19 cellular contexts compared by ENCODE assay signal in the genomic region with DNA sequence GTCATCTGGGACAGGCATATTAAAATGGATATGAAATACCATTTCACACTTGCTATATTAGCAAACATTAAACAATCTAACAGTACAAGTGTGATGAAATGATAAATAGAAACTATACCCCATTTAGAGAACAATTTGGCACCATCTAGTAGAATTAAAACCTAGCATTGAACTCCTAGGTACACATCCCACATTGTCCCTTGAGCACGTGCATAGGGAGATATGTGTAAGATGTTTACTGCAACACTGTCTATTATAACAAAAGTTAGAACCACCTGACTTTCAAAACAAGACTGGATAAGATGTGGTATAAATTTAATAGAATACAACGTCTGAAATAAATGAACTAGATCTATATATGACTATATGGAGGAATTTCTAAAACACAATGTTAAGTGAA. TPM values are rescaled to one million over a fixed set of nuclear protein-coding genes. Genes with fewer than 3 reads are reported as not detected.
A peak's percentile ranks its signal among the peaks of the same experiment; 100 is the strongest.
DNase-seq lines count a peak whose midpoint lies in the region; ATAC-seq, FAIRE-seq and TF ChIP-seq lines count a peak whose summit lies in the region.
"Had no signal": no experiment of that assay in that cellular context is flagged by ENCODE, and none has a peak within 500 bp of the region (broad histone marks: within the 10 kb centered on the region; RNA-seq: fewer than 3 reads in every experiment).

No MANE protein-coding gene starts in this region.

- H4K91ac ChIP-seq in mesenchymal stem cell (ENCODE audit: low read length) = no peak overlapping the region

- no peak overlapping the region for H3K4me2 ChIP-seq in K562 (ENCODE audit: insufficient read depth, low read length)
- H3K4me2 ChIP-seq in mesenchymal stem cell (ENCODE audit: low read length, poor library complexity, severe bottlenecking) = no peak overlapping the region
- H3K4me2 ChIP-seq: A549 had no signal

- no peak overlapping the region for H3K4ac ChIP-seq in mesenchymal stem cell (ENCODE audit: low read depth in 1 of 2, low read length in 2 of 2)

- H3K23ac ChIP-seq in mesenchymal stem cell (ENCODE audit: low read length in 2 of 2) = no peak overlapping the region

- TF ChIP-seq RAD21 in K562 (CRISPR knock-in tag; conservative IDR thresholded peaks at IDR 0.05 in 1 of 2, IDR thresholded peaks at IDR 0.05 in 1 of 2) = no peak

- no peak overlapping the region for H2BK120ac ChIP-seq in mesenchymal stem cell (ENCODE audit: low read depth, low read length)

- H3K4me3 ChIP-seq in K562 = no peak overlapping the region
- no peak overlapping the region for H3K4me3 ChIP-seq in mesenchymal stem cell (ENCODE audit: insufficient read depth in 1 of 2, low read depth in 1 of 2, low read length in 2 of 2)
- no peak overlapping the region for H3K4me3 ChIP-seq in pancreas
- H3K4me3 ChIP-seq: A549, GM12878 had no signal

- H2BK15ac ChIP-seq in mesenchymal stem cell (ENCODE audit: low read depth, poor library complexity, severe bottlenecking) = no peak overlapping the region

- H2AK5ac ChIP-seq in mesenchymal stem cell (ENCODE audit: low read length, severe bottlenecking) = no peak overlapping the region

- POLR2A ChIA-PET in K562 (lab: Yijun Ruan, JAX) = no interaction called here

- H3K9ac ChIP-seq in K562 (ENCODE audit: insufficient read depth in 1 of 2, low read depth in 2 of 2, low read length in 2 of 2) = no peak overlapping the region
- peak overlapping the region; percentile 7 for H3K9ac ChIP-seq in mesenchymal stem cell (ENCODE audit: low read length)

- TF ChIP-seq CTCF in K562 (IDR thresholded peaks at IDR 0.05 in 2 of 3, conservative IDR thresholded peaks at IDR 0.05 in 1 of 3; ENCODE audit: insufficient read depth in 2 of 3, low read depth in 1 of 3, low read length in 3 of 3) = no peak
- TF ChIP-seq CTCF in pancreas (IDR thresholded peaks at IDR 0.05) = no peak

- BruUV-seq in K562 (replicated peaks; lab: Mats Ljungman, UMichigan) = no TSS peak

- H3K27me3 ChIP-seq in K562 (ENCODE audit: control insufficient read depth in 2 of 2, insufficient read depth in 2 of 2, low read length in 2 of 2) (peaks cover 12 to 18% of the 10 kb centered on the region in 2 experiments; a peak in 4 of 5 replicates), mesenchymal stem cell (ENCODE audit: control insufficient read depth in 1 of 2, insufficient read depth in 1 of 2, low read length in 2 of 2) (no peaks in the 10 kb centered on the region), pancreas (no peaks in the 10 kb centered on the region)

- H3K18ac ChIP-seq in mesenchymal stem cell (ENCODE audit: low read depth in 1 of 2, low read length in 2 of 2) = no peak overlapping the region

- no peaks in the 10 kb centered on the region for H3K79me2 ChIP-seq in K562 (ENCODE audit: control insufficient read depth, insufficient read depth, low read length)

- H3K9me1 ChIP-seq in K562 (ENCODE audit: control insufficient read depth, insufficient read depth, low read length) = no peaks in the 10 kb centered on the region

- intact Hi-C loops in K562 (cut with micrococcal nuclease) (loop anchor here (10.0 kb wide), 1 partner anchor 95 kb away; no protein-coding TSS in a partner anchor), Right ventricle myocardium superior (cut with DNase I) (no loop called here), pancreas (cut with DNase I) (loop anchor here in 2 of 3 donors (5.0 to 10.0 kb wide), 2 partner anchors 173 to 175 kb away; no protein-coding TSS in a partner anchor)

- no peak overlapping the region for H2BK12ac ChIP-seq in mesenchymal stem cell (ENCODE audit: low read length in 2 of 2)

- H3K9me3 ChIP-seq in K562 (replicated peaks; ENCODE audit: control insufficient read depth, insufficient read depth, low read depth, low read length) (no peaks in the 10 kb centered on the region), mesenchymal stem cell (ENCODE audit: control insufficient read depth, low read length) (no peaks in the 10 kb centered on the region), pancreas (no peaks in the 10 kb centered on the region)
- H3K9me3 ChIP-seq: A549, Caco-2 had no signal

- H4K8ac ChIP-seq in mesenchymal stem cell (ENCODE audit: low read length) = no peak overlapping the region

- TF ChIP-seq POLR2A in K562 (conservative IDR thresholded peaks at IDR 0.05) = no peak

- in situ Hi-C loops in G401 (cut with HindIII; ENCODE audit: low sequenced_read_pairs) = no loop called here
- in situ Hi-C loops in K562 (cut with MboI) = loop anchor here (5.0 kb wide), 2 partner anchors 173 to 373 kb away; no protein-coding TSS in a partner anchor

- no peak for TF ChIP-seq EP300 in K562 (IDR thresholded peaks at IDR 0.05; ENCODE audit: low read length)

- H3K27ac ChIP-seq in K562 (ENCODE audit: extremely low read depth, low read depth, low read length) (no peak overlapping the region), mesenchymal stem cell (ENCODE audit: low read length, poor library complexity, severe bottlenecking) (no peak overlapping the region), pancreas (no peak overlapping the region)
- H3K27ac ChIP-seq: 22Rv1, A549, C4-2B had no signal

- CTCF ChIA-PET in K562 (lab: Yijun Ruan, JAX; ENCODE audit: low intra/inter-chr PET ratio) = no interaction called here

- no peak overlapping the region for H3K14ac ChIP-seq in mesenchymal stem cell (ENCODE audit: low read length in 2 of 2)

- no peaks in the 10 kb centered on the region for H4K20me1 ChIP-seq in K562 (replicated peaks; ENCODE audit: control insufficient read depth, insufficient read depth, low read length)

- WGBS in K562 (ENCODE audit: insufficient coverage, low coverage, missing lambda C conversion rate) = 2% methylated on average over 2 of the region's 2 CpGs
- WGBS in mesenchymal stem cell = no CpG with 5 or more reads among the region's 2 CpGs
- 61 to 63% methylated on average over 2 of the region's 2 CpGs for WGBS in pancreas, 2 donors

- H3K4me1 ChIP-seq in K562 (replicated peaks in 1 of 2; ENCODE audit: control insufficient read depth in 2 of 2, insufficient read depth in 2 of 2, low read length in 2 of 2) = peaks cover 0 to 12% of the 10 kb centered on the region in 2 experiments; a peak in 2 of 5 replicates
- peaks cover 12% of the 10 kb centered on the region for H3K4me1 ChIP-seq in mesenchymal stem cell (ENCODE audit: control insufficient read depth, insufficient read depth, low read depth, low read length)
- peaks cover 0 to 4% (median 0%) of the 10 kb centered on the region in 3 donors for H3K4me1 ChIP-seq in pancreas
- H3K4me1 ChIP-seq: Caco-2 had no signal

- DNase-seq in G401 (ENCODE audit: low spot score) (peak; percentile 32), K562 (ENCODE audit: extremely low read depth in 1 of 4, low spot score in 3 of 4) (no peak), mesenchymal stem cell (no peak), superior temporal gyrus (ENCODE audit: extremely low spot score) (peak; percentile 67), Right ventricle myocardium superior (no peak), EL (no peak), pancreas (no peak)
- DNase-seq: AML-193; Caco-2; CD4-positive, alpha-beta T cell; HCEC 1CT; IMR-90 had no signal

- peaks cover 12% of the 10 kb centered on the region for H3K79me1 ChIP-seq in mesenchymal stem cell (replicated peaks; ENCODE audit: low read length, poor library complexity, severe bottlenecking)

- H2AFZ ChIP-seq in K562 (ENCODE audit: low read depth, low read length) = no peak overlapping the region
- no peak overlapping the region for H2AFZ ChIP-seq in mesenchymal stem cell (ENCODE audit: low read depth, low read length)

- no peak for FAIRE-seq in K562 (lab: Jason Lieb, UNC)
- no peak for FAIRE-seq in pancreas (lab: Jason Lieb, UNC)
- FAIRE-seq: A549, D721Med, GM12878, GM19239, HTR-8/SVneo had no signal

- ATAC-seq in K562 = no peak
- ATAC-seq in Right ventricle myocardium superior (ENCODE audit: poor library complexity) = no peak
- no peak for ATAC-seq in pancreas
- ATAC-seq: A549, GM12878 had no signal

- H3K36me3 ChIP-seq in K562 (ENCODE audit: control insufficient read depth, insufficient read depth, low read length) (no peaks in the 10 kb centered on the region), mesenchymal stem cell (ENCODE audit: control insufficient read depth in 1 of 2, insufficient read depth in 2 of 2, low read depth in 1 of 2, low read length in 2 of 2) (peaks cover 0 to 11% of the 10 kb centered on the region in 2 experiments), pancreas (peaks cover 0 to 3% (median 0%) of the 10 kb centered on the region in 3 donors)

- H2BK5ac ChIP-seq in mesenchymal stem cell (ENCODE audit: low read depth, low read length, poor library complexity, severe bottlenecking) = no peak overlapping the region

TF ChIP-seq in K562, 482 proteins besides CTCF, POLR2A, EP300 and RAD21 (continues in another document):
- TF ChIP-seq POLR2H (tag; IDR thresholded peaks at IDR 0.05; ENCODE audit: low read depth) = peak; percentile 34; the same call in 1 of the 2 replicates
- TF ChIP-seq ZNF24 (IDR thresholded peaks at IDR 0.05) = no peak

RNA-seq across cellular contexts. Expression of a gene that starts 3.8 kb away (rescaled TPM):
- not detected in 2 replicates for total RNA-seq in G401 (2014; rRNA removed; shearing (Covaris generic))
- total RNA-seq in K562 (2011; cell fraction: chromatin; rRNA removed; ENCODE audit: low replicate concordance) = 0.37 and 0.49 TPM in 2 replicates
- total RNA-seq in K562 (2011; cell fraction: nucleolus; rRNA removed) = 0.26 and 0.67 TPM in 2 replicates
- total RNA-seq in K562 (2011; cell fraction: nucleoplasm; rRNA removed) = 0.38 and 1.1 TPM in 2 replicates
- 0.36 and 1.5 TPM in 2 replicates for total RNA-seq in K562 (2014; rRNA removed)
- total RNA-seq in K562 (2014; rRNA removed; fragmentation: Illumina TruSeq; extraction: Trizol) = 1.2 and 2.3 TPM in 2 replicates
- total RNA-seq in K562 (2015; rRNA removed; fragmentation: Illumina TruSeq; extraction: Trizol) = 2.1 and 2.3 TPM in 2 replicates
- 2.4 and 2.7 TPM in 2 replicates for total RNA-seq in K562 (2021)
- polyA plus RNA-seq in K562 (2011; rRNA removed) = 0.24 and 0.35 TPM in 2 replicates
- 0.06 and 0.16 TPM in 2 replicates for polyA plus RNA-seq in K562 (2011; cell fraction: cytosol; rRNA removed)
- 0.88 and 2.0 TPM in 2 replicates for polyA plus RNA-seq in K562 (2011; cell fraction: nucleus; rRNA removed)
- 1.7 and 26.4 TPM in 2 replicates for polyA plus RNA-seq in K562 (2012)
- 1.4 and 1.7 TPM in 2 replicates for polyA plus RNA-seq in K562 (2014; fragmentation: Illumina TruSeq; extraction: Trizol)
- under 1 TPM; 0.35 to 0.52 TPM for polyA plus RNA-seq in K562 (2014; fragmentation: Nextera tagmentation; extraction: Ambion mirVana)
- polyA plus RNA-seq in K562 (2014; rRNA removed) = 1.00 and 2.7 TPM in 2 replicates
- polyA minus RNA-seq in K562 (2011; rRNA and poly(A)+ RNA removed) = 0.11 and 0.84 TPM in 2 replicates
- 0.19 TPM in 1 of 2 replicates, not detected in the other for polyA minus RNA-seq in K562 (2011; cell fraction: cytosol; rRNA and poly(A)+ RNA removed)
- 0.27 and 0.67 TPM in 2 replicates for polyA minus RNA-seq in K562 (2011; cell fraction: nucleus; rRNA and poly(A)+ RNA removed)
- 1.4 TPM for polyA plus RNA-seq in mesenchymal stem cell (2013, experiment 1 of 2)
- polyA plus RNA-seq in mesenchymal stem cell (2013, experiment 2 of 2) = 1.6 TPM
- total RNA-seq in Right ventricle myocardium superior = 10.7 TPM
- total RNA-seq in pancreas = 1 to 10 TPM; 2.2 to 4.9 (median 3.3) TPM
- 1 to 10 TPM; 1.5 to 4.0 TPM for polyA plus RNA-seq in pancreas

Comparison
In these comparisons a context has a peak if more than half of its experiments do, and no peak if none do; other contexts are left out.
1. DNase-seq: peak in G401 (single experiment) and superior temporal gyrus (single experiment); none in K562 (0 of 4), mesenchymal stem cell (single experiment), Right ventricle myocardium superior (single experiment), EL (single experiment) and pancreas (0 of 6).